Comparison of ENCODE assay signal across 23 cellular contexts in the genomic region with DNA sequence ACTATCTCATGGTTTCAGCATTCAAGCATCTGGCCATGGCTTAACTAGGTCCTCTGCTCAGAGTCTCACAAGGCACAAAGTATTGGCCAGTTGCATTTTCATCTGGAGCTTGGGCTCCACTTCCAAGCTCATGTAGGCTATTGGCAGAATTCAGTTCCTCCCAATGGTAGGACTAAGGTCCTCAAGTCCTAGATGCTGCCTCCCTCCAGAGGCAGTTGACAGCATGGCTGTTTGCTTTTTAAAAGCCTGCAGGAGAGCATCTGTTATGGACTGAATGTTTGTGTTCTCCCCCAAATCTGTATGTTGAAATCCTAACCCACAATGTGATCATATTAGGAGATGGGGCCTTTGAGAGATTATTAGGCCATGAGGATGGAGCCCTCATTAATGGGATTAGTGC. TPM values are rescaled to one million over a fixed set of nuclear protein-coding genes. Genes with fewer than 3 reads are reported as not detected.
DNase-seq lines count a peak whose midpoint lies in the region; ATAC-seq and TF ChIP-seq lines count a peak whose summit lies in the region.
"Had no signal": no experiment of that assay in that cellular context is flagged by ENCODE, and none has a peak within 500 bp of the region (broad histone marks: within the 10 kb centered on the region; RNA-seq: fewer than 3 reads in every experiment).

No MANE protein-coding gene starts in this region.

- no peak overlapping the region for H2BK12ac ChIP-seq in H9 (ENCODE audit: insufficient read length, low read depth, low read length)

- H3K14ac ChIP-seq in H9 (ENCODE audit: insufficient read depth, low read length): no peak overlapping the region

- H3K4me3 Mint-ChIP-seq in H9: no peak overlapping the region
- H3K4me3 Mint-ChIP-seq in progenitor cell of endocrine pancreas (ENCODE audit: low read depth): no peak overlapping the region
- H3K4me3 Mint-ChIP-seq: activated CD4-positive, alpha-beta memory T cell treated with anti-CD3 and anti-CD28 coated beads for 36 hours; B cell had no signal

- H3K9ac ChIP-seq in H9 (ENCODE audit: extremely low read depth, insufficient read length, low read length): no peak overlapping the region

- H3K27ac Mint-ChIP-seq in H9 (no peak overlapping the region), progenitor cell of endocrine pancreas (no peak overlapping the region)
- H3K27ac Mint-ChIP-seq: activated CD4-positive, alpha-beta memory T cell treated with anti-CD3 and anti-CD28 coated beads for 36 hours; B cell had no signal

- H2AK5ac ChIP-seq in H9 (ENCODE audit: insufficient read length, low read length): no peak overlapping the region

- no peak overlapping the region for H4K91ac ChIP-seq in H9 (ENCODE audit: insufficient read length, low read depth, low read length)

- H3K27me3 Mint-ChIP-seq in H9 (ENCODE audit: low read depth): no peaks in the 10 kb centered on the region
- no peaks in the 10 kb centered on the region for H3K27me3 Mint-ChIP-seq in progenitor cell of endocrine pancreas

- H3K79me2 ChIP-seq in H9 (ENCODE audit: insufficient read depth, low read length): no peaks in the 10 kb centered on the region

- H3K9me3 Mint-ChIP-seq in H9: no peaks in the 10 kb centered on the region
- no peaks in the 10 kb centered on the region for H3K9me3 Mint-ChIP-seq in progenitor cell of endocrine pancreas (ENCODE audit: low read depth)
- H3K9me3 Mint-ChIP-seq: activated CD4-positive, alpha-beta memory T cell treated with anti-CD3 and anti-CD28 coated beads for 36 hours had no signal

- no peak overlapping the region for H3K23ac ChIP-seq in H9 (ENCODE audit: insufficient read length, low read depth, low read length)

- POLR2A ChIA-PET in BJ (lab: Charles Lee): no interaction called here

- no peak overlapping the region for H3T11ph ChIP-seq in H9 (ENCODE audit: low read length)

- H3K27me3 ChIP-seq in BJ (ENCODE audit: control insufficient read depth, insufficient read depth, low read length) (no peaks in the 10 kb centered on the region), H9 (ENCODE audit: insufficient read depth, low read length) (no peaks in the 10 kb centered on the region)
- H3K27me3 ChIP-seq: upper lobe of right lung had no signal

- H3K9me3 ChIP-seq in H9 (ENCODE audit: control insufficient read depth, low read depth, low read length): no peaks in the 10 kb centered on the region
- H3K9me3 ChIP-seq: upper lobe of right lung had no signal

- H3K4me1 Mint-ChIP-seq in H9: 0 out of 4 replicates have a peak, but pooled peaks cover 0 to 3% of the 10 kb centered on the region in 2 experiments
- H3K4me1 Mint-ChIP-seq in progenitor cell of endocrine pancreas (ENCODE audit: low read depth): peaks cover 5% of the 10 kb centered on the region
- H3K4me1 Mint-ChIP-seq: B cell had no signal

- DNase-seq in BJ (ENCODE audit: low read depth) (no peak), H9 (no peak), OCI-M1 (lab: John Stamatoyannopoulos, UW) (peak; percentile 17), fibroblast of villous mesenchyme (ENCODE audit: low read depth) (peak; percentile 52), RKO (ENCODE audit: low spot score) (no peak), NCI-H146 treated with DMSO at 0.1 percent for 48 hours (lab: John Stamatoyannopoulos, UW; ENCODE audit: unreplicated experiment) (no peak), progenitor cell of endocrine pancreas (ENCODE audit: low spot score, unreplicated experiment) (no peak)
- DNase-seq: activated CD4-positive, alpha-beta memory T cell treated with anti-CD3 and anti-CD28 coated beads for 36 hours; activated gamma-delta T cell treated with Interleukin-2 at 50 U/mL for 16 hours; activated T-cell treated with anti-CD3 and anti-CD28 coated beads for 4 hours; COR-L47; KBM-7; NCI-H1048; NCI-H1930; NCI-H446 treated with DMSO at 0.1 percent for 48 hours; nucleus accumbens; retina; T-helper 2 cell; upper lobe of right lung had no signal

- H2BK120ac ChIP-seq in H9 (ENCODE audit: low read depth, low read length, poor library complexity, severe bottlenecking): no peak overlapping the region

- H3K56ac ChIP-seq in H9 (ENCODE audit: insufficient read length, low read depth, low read length): no peak overlapping the region

- no peak for ATAC-seq in HG03045 (IDR thresholded peaks at IDR 0.05; ENCODE audit: unreplicated experiment)
- ATAC-seq: upper lobe of right lung had no signal

- H3K4me2 ChIP-seq in H9 (ENCODE audit: insufficient read depth, insufficient read length, low read length): no peak overlapping the region

- no peak overlapping the region for H2BK15ac ChIP-seq in H9 (ENCODE audit: low read depth, low read length)

- no peaks in the 10 kb centered on the region for H4K20me1 ChIP-seq in H9 (ENCODE audit: control insufficient read depth, insufficient read depth, insufficient read length)

- H2AFZ ChIP-seq in H9 (ENCODE audit: low read length): no peak overlapping the region

- H3K36me3 Mint-ChIP-seq in H9 (ENCODE audit: insufficient read depth in 1 of 3, low read depth in 3 of 3) (no peaks in the 10 kb centered on the region), progenitor cell of endocrine pancreas (ENCODE audit: insufficient read depth) (no peaks in the 10 kb centered on the region)
- H3K36me3 Mint-ChIP-seq: activated CD4-positive, alpha-beta memory T cell treated with anti-CD3 and anti-CD28 coated beads for 36 hours had no signal

- H3K79me1 ChIP-seq in H9 (ENCODE audit: insufficient read depth, low read depth, low read length, poor library complexity, severe bottlenecking): no peaks in the 10 kb centered on the region

- no peak overlapping the region for H2BK5ac ChIP-seq in H9 (ENCODE audit: insufficient read length, low read length)

- no peak overlapping the region for H4K8ac ChIP-seq in H9 (replicated peaks; ENCODE audit: insufficient read length, low read depth, low read length)

- TF ChIP-seq CTCF in BJ (IDR thresholded peaks at IDR 0.05; ENCODE audit: insufficient read depth, low read depth, low read length) (peak; percentile 21; the same call in 1 of the 2 replicates), H9 (conservative IDR thresholded peaks at IDR 0.05) (peak; percentile 46; the same call in 2 of the 3 replicates), fibroblast of villous mesenchyme (IDR thresholded peaks at IDR 0.05; ENCODE audit: insufficient read depth, low read depth, low read length) (peak; percentile 55), progenitor cell of endocrine pancreas (IDR thresholded peaks at IDR 0.05; ENCODE audit: unreplicated experiment) (no peak)

- no peak overlapping the region for H4K5ac ChIP-seq in H9 (ENCODE audit: insufficient read length, low read depth, low read length)

- no peaks in the 10 kb centered on the region for H3K23me2 ChIP-seq in H9 (ENCODE audit: insufficient read length, low read depth, low read length, poor library complexity, severe bottlenecking)

- H3K4me1 ChIP-seq in H9 (ENCODE audit: insufficient read depth, low read length): no peaks in the 10 kb centered on the region

- H3K27ac ChIP-seq in H9 (ENCODE audit: insufficient read length, low read depth, low read length): no peak overlapping the region
- H3K27ac ChIP-seq: upper lobe of right lung had no signal

- H2BK20ac ChIP-seq in H9 (ENCODE audit: low read depth, low read length, poor library complexity, severe bottlenecking): no peak overlapping the region

- CTCF ChIA-PET in BJ (lab: Yijun Ruan, JAX): interaction anchor here (0.6 to 2.2 kb wide), 4 partner anchors 9 to 1589 kb away, joined by 3 to 11 read pairs (median 7); no protein-coding TSS in a partner anchor

- H3K4me3 ChIP-seq in BJ (ENCODE audit: low read depth, low read length) (no peak overlapping the region), fibroblast of villous mesenchyme (ENCODE audit: low read depth, low read length) (no peak overlapping the region)
- H3K4me3 ChIP-seq: lung, upper lobe of right lung had no signal

- H3K18ac ChIP-seq in H9 (ENCODE audit: insufficient read length, low read depth, low read length): no peak overlapping the region

- no peak overlapping the region for H3K4ac ChIP-seq in H9 (ENCODE audit: low read depth, low read length)

- no peaks in the 10 kb centered on the region for H3K36me3 ChIP-seq in BJ (ENCODE audit: control insufficient read depth, insufficient read depth, low read length)
- H3K36me3 ChIP-seq: upper lobe of right lung had no signal

RNA-seq across cellular contexts. Expression of gene HLX, which starts 38.0 kb away (rescaled TPM):
- polyA plus RNA-seq in BJ (2011; rRNA removed): 3.3 and 4.2 TPM in 2 replicates
- 1.9 and 3.6 TPM in 2 replicates for polyA minus RNA-seq in BJ (2011; rRNA and poly(A)+ RNA removed)
- total RNA-seq in H9 (2021): 0.37 and 0.88 TPM in 2 replicates
- total RNA-seq in fibroblast of villous mesenchyme: 8.7 and 19.9 TPM in 2 replicates
- 0.48 and 0.53 TPM in 2 replicates for total RNA-seq in progenitor cell of endocrine pancreas
- total RNA-seq: G401 had no signal

RNA-seq across cellular contexts. Expression of gene MTARC1, which starts 54.6 kb away (rescaled TPM):
- polyA plus RNA-seq in BJ (2011; rRNA removed): 0.72 and 1.0 TPM in 2 replicates
- polyA minus RNA-seq in BJ (2011; rRNA and poly(A)+ RNA removed): 0.36 and 0.47 TPM in 2 replicates
- total RNA-seq in H9 (2021): 33.7 and 41.2 TPM in 2 replicates
- 1.7 and 2.3 TPM in 2 replicates for total RNA-seq in fibroblast of villous mesenchyme
- total RNA-seq in progenitor cell of endocrine pancreas: 37.1 and 40.5 TPM in 2 replicates
- total RNA-seq: activated CD4-positive, alpha-beta memory T cell treated with anti-CD3 and anti-CD28 coated beads for 36 hours; G401 had no signal

Comparison
In these comparisons a context has a peak if more than half of its experiments do, and no peak if none do; other contexts are left out.
1. DNase-seq: peak in OCI-M1 (single experiment) and fibroblast of villous mesenchyme (single experiment); none in BJ (single experiment), H9 (single experiment), RKO (single experiment), NCI-H146 treated with DMSO at 0.1 percent for 48 hours (single experiment) and progenitor cell of endocrine pancreas (single experiment).
2. RNA of gene MTARC1, which starts 54.6 kb away (total RNA-seq): 37.1 to 40.5 TPM in progenitor cell of endocrine pancreas and 33.7 to 41.2 TPM in H9; 1.7 to 2.3 TPM in fibroblast of villous mesenchyme; every median in the first group is over 10 times any median in the second.